ENCODE assay signal across 25 cellular contexts in genomic region chr20:49880177-49880576, GRCh38. TPM values are rescaled to one million over a fixed set of nuclear protein-coding genes. Genes with fewer than 3 reads are reported as not detected.
A peak's percentile ranks its signal among the peaks of the same experiment; 100 is the strongest.
DNase-seq lines count a peak whose midpoint lies in the region; ATAC-seq and TF ChIP-seq lines count a peak whose summit lies in the region.
"Had no signal": no experiment of that assay in that cellular context is flagged by ENCODE, and none has a peak within 500 bp of the region (broad histone marks: within the 10 kb centered on the region; RNA-seq: fewer than 3 reads in every experiment).

No MANE protein-coding gene starts in this region.

- no peaks in the 10 kb centered on the region for H3K9me3 Mint-ChIP-seq in activated naive CD4-positive, alpha-beta T cell treated with anti-CD3 and anti-CD28 coated beads, Interleukin-2, amount 50 U/mL, for 72 hours
- H3K9me3 Mint-ChIP-seq: activated T-cell treated with anti-CD3 and anti-CD28 coated beads, Interleukin-2, amount 50 U/mL, for 24 hours; dendritic cell treated with granulocyte-macrophage colony-stimulating factor and Interleukin-4, amounts not matched to agents 40 ng/mL and 50 ng/mL, for 4 days; neural progenitor cell had no signal

- WGBS in prostate gland: 25% methylated on average over 3 of the region's 3 CpGs
- WGBS in esophagus muscularis mucosa: 64% methylated on average over 3 of the region's 3 CpGs
- WGBS in esophagus squamous epithelium, 2 donors: 34 to 65% methylated on average over 3 of the region's 3 CpGs

- H3K36me3 ChIP-seq in prostate gland (no peaks in the 10 kb centered on the region), esophagus muscularis mucosa (peaks cover 5 to 77% (median 52%) of the 10 kb centered on the region in 4 donors), esophagus squamous epithelium (peaks cover 12 to 98% (median 21%) of the 10 kb centered on the region in 3 donors)
- H3K36me3 ChIP-seq: neural progenitor cell had no signal

- no peak for ATAC-seq in activated naive CD4-positive, alpha-beta T cell treated with anti-CD3 and anti-CD28 coated beads, Interleukin-2, amount 50 U/mL, for 72 hours
- ATAC-seq in GM21515 (IDR thresholded peaks at IDR 0.05; ENCODE audit: unreplicated experiment): no peak
- ATAC-seq: activated CD8-positive, alpha-beta T cell treated with anti-CD3 and anti-CD28 coated beads, Interleukin-2, amount 10 ng/mL, durations not matched to agents 7 days and 5 days; upper lobe of right lung had no signal

- DNase-seq in activated naive CD4-positive, alpha-beta T cell treated with anti-CD3 and anti-CD28 coated beads, Interleukin-2, amount 50 U/mL, for 72 hours (ENCODE audit: low spot score in 2 of 2): no peak
- DNase-seq in activated naive CD4-positive, alpha-beta T cell (lab: John Stamatoyannopoulos, UW): no peak
- peak; percentile 80 for DNase-seq in fibroblast of gingiva (ENCODE audit: low read depth)
- peak; percentile 72 for DNase-seq in prostate gland (ENCODE audit: low spot score)
- no peak for DNase-seq in esophagus muscularis mucosa (ENCODE audit: extremely low spot score)
- no peak for DNase-seq in esophagus squamous epithelium (lab: John Stamatoyannopoulos, UW)
- DNase-seq: 8988T; activated CD4-positive, alpha-beta T cell treated with anti-CD3 and anti-CD28 coated beads for 1 hour; activated CD8-positive, alpha-beta T cell treated with anti-CD3 and anti-CD28 coated beads, Interleukin-2, amount 10 ng/mL, durations not matched to agents 7 days and 5 days; activated naive CD4-positive, alpha-beta T cell treated with anti-CD3 and anti-CD28 coated beads, Interleukin-2, amount 50 U/mL, for 16 hours; activated T-cell treated with anti-CD3 and anti-CD28 coated beads, Interleukin-2, amount 50 U/mL, for 24 hours; COR-L47; DMS79 treated with DMSO at 0.1 percent for 48 hours; foreskin melanocyte; hypothalamus; KG1; NCI-H187; stimulated activated CD4-positive, alpha-beta T cell treated with anti-CD3 and anti-CD28 coated beads, Interleukin-4, amount 100 ng/mL, for 4 hours; SW 1271; upper lobe of right lung had no signal

- peaks cover 0 to 6% of the 10 kb centered on the region in 2 donors for H3K36me3 Mint-ChIP-seq in activated naive CD4-positive, alpha-beta T cell treated with anti-CD3 and anti-CD28 coated beads, Interleukin-2, amount 50 U/mL, for 72 hours

- no peak for TF ChIP-seq CTCF in VCaP (conservative IDR thresholded peaks at IDR 0.05)
- TF ChIP-seq CTCF in prostate gland (IDR thresholded peaks at IDR 0.05): no peak
- TF ChIP-seq CTCF in esophagus muscularis mucosa (IDR thresholded peaks at IDR 0.05): no peak
- TF ChIP-seq CTCF in esophagus squamous epithelium (IDR thresholded peaks at IDR 0.05): no peak

- H3K9me3 ChIP-seq in prostate gland: no peaks in the 10 kb centered on the region
- H3K9me3 ChIP-seq in esophagus muscularis mucosa: no peaks in the 10 kb centered on the region
- H3K9me3 ChIP-seq in esophagus squamous epithelium: no peaks in the 10 kb centered on the region
- H3K9me3 ChIP-seq: upper lobe of right lung had no signal

- H3K4me3 ChIP-seq in prostate gland: no peak overlapping the region
- no peak overlapping the region for H3K4me3 ChIP-seq in esophagus muscularis mucosa
- no peak overlapping the region for H3K4me3 ChIP-seq in esophagus squamous epithelium
- H3K4me3 ChIP-seq: neural progenitor cell, upper lobe of right lung had no signal

- no peak for TF ChIP-seq EP300 in esophagus muscularis mucosa (IDR thresholded peaks at IDR 0.05)

- no peaks in the 10 kb centered on the region for H3K27me3 ChIP-seq in prostate gland (replicated peaks; ENCODE audit: insufficient read depth)
- H3K27me3 ChIP-seq in esophagus muscularis mucosa: no peaks in the 10 kb centered on the region
- no peaks in the 10 kb centered on the region for H3K27me3 ChIP-seq in esophagus squamous epithelium
- H3K27me3 ChIP-seq: neural progenitor cell, upper lobe of right lung had no signal

- H3K27ac Mint-ChIP-seq in activated naive CD4-positive, alpha-beta T cell treated with anti-CD3 and anti-CD28 coated beads, Interleukin-2, amount 50 U/mL, for 72 hours: peak overlapping the region; percentile 18 to 28
- H3K27ac Mint-ChIP-seq: activated CD8-positive, alpha-beta T cell treated with anti-CD3 and anti-CD28 coated beads, Interleukin-2, amount 10 ng/mL, durations not matched to agents 7 days and 5 days; B cell; dendritic cell treated with granulocyte-macrophage colony-stimulating factor and Interleukin-4, amounts not matched to agents 40 ng/mL and 50 ng/mL, for 4 days; neural progenitor cell had no signal

- no peaks in the 10 kb centered on the region for H3K4me1 ChIP-seq in prostate gland (replicated peaks)
- peaks cover 0 to 27% (median 24%) of the 10 kb centered on the region in 4 donors for H3K4me1 ChIP-seq in esophagus muscularis mucosa
- peaks cover 0 to 5% (median 0%) of the 10 kb centered on the region in 3 donors for H3K4me1 ChIP-seq in esophagus squamous epithelium
- H3K4me1 ChIP-seq: neural progenitor cell, upper lobe of right lung had no signal

- TF ChIP-seq POLR2A in prostate gland (IDR thresholded peaks at IDR 0.05) (no peak), esophagus muscularis mucosa (IDR thresholded peaks at IDR 0.05; ENCODE audit: low read depth) (no peak), esophagus squamous epithelium (IDR thresholded peaks at IDR 0.05) (no peak)

- intact Hi-C loops in prostate gland (cut with DNase I) (no loop called here), esophagus muscularis mucosa (cut with DNase I) (no loop called here), esophagus squamous epithelium (cut with DNase I) (loop anchor here (10.0 kb wide), 1 partner anchor 335 kb away; no protein-coding TSS in a partner anchor)

- H3K27ac ChIP-seq in VCaP (peak overlapping the region; percentile 22; the same call in 1 of the 2 replicates), prostate gland (peak overlapping the region; percentile 29 to 38), esophagus muscularis mucosa (replicated peaks in 1 of 4) (no peak overlapping the region), esophagus squamous epithelium (no peak overlapping the region)
- H3K27ac ChIP-seq: neural progenitor cell, upper lobe of right lung had no signal

RNA-seq across cellular contexts. Expression of gene SPATA2, which starts 35.2 kb away (rescaled TPM):
- 1 to 10 TPM; 7.2 to 7.9 TPM for total RNA-seq in activated naive CD4-positive, alpha-beta T cell treated with anti-CD3 and anti-CD28 coated beads, Interleukin-2, amount 50 U/mL, for 72 hours
- total RNA-seq in prostate gland (10 to 100 TPM in 1 of 2 donors, 1 to 10 TPM in 1; 9.2 to 15.2 TPM), esophagus muscularis mucosa (1 to 10 TPM; 4.0 to 6.7 (median 5.5) TPM), esophagus squamous epithelium (1 to 10 TPM; 3.3 to 5.6 (median 4.0) TPM)

RNA-seq across cellular contexts. Expression of gene RNF114, which starts 56.0 kb away (rescaled TPM):
- total RNA-seq in activated naive CD4-positive, alpha-beta T cell treated with anti-CD3 and anti-CD28 coated beads, Interleukin-2, amount 50 U/mL, for 72 hours: 10 to 100 TPM; 60.9 to 66.0 TPM
- total RNA-seq in prostate gland (100 to 1,000 TPM; 166 to 239 TPM), esophagus muscularis mucosa (100 to 1,000 TPM in 1 of 4 donors, 10 to 100 TPM in 3; 65.2 to 142 (median 78.1) TPM), esophagus squamous epithelium (100 to 1,000 TPM in 1 of 4 donors, 10 to 100 TPM in 3; 73.2 to 102 (median 79.7) TPM)

Comparison
In these comparisons a context has a peak if more than half of its experiments do, and no peak if none do; other contexts are left out.
1. DNase-seq: peak in fibroblast of gingiva (single experiment) and prostate gland (single experiment); none in activated naive CD4-positive, alpha-beta T cell treated with anti-CD3 and anti-CD28 coated beads, Interleukin-2, amount 50 U/mL, for 72 hours (0 of 2), activated naive CD4-positive, alpha-beta T cell (0 of 4), esophagus muscularis mucosa (single experiment) and esophagus squamous epithelium (single experiment).
2. H3K27ac ChIP-seq: peak in VCaP (single experiment) and prostate gland (2 of 2); none in esophagus muscularis mucosa (0 of 4) and esophagus squamous epithelium (0 of 4).